ENCODE assay signal across 31 cellular contexts in the genomic region with DNA sequence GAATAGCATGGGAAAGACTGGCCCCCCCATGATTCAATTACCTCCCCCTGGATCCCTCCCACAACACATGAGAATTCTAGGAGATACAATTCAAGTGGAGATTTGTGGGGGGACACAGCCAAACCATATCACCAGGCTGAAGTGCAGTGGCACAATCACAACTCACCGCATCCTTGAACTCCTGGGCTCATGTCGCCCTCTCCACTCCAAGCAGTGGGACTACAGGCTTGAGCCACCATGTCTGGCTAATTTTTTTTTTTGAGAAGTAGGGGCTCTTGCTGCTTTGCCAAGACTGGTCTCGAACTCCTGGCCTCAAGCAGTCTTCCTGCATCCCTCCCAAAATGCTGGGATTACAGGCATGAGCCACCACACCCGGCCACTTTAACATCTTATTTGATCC. TPM values are rescaled to one million over a fixed set of nuclear protein-coding genes. Genes with fewer than 3 reads are reported as not detected.
"Had no signal": no experiment of that assay in that cellular context is flagged by ENCODE, and none has a peak within 500 bp of the region (broad histone marks: within the 10 kb centered on the region; RNA-seq: fewer than 3 reads in every experiment).

No MANE protein-coding gene starts in this region.

- H3K9me3 ChIP-seq: gastrocnemius medialis, prostate gland, tibial artery, upper lobe of left lung, uterus had no signal

- H3K36me3 ChIP-seq: gastrocnemius medialis, heart right ventricle, prostate gland, spleen, tibial artery, upper lobe of left lung, uterus had no signal

- H3K27me3 ChIP-seq: gastrocnemius medialis, upper lobe of left lung, uterus had no signal

- H3K4me1 ChIP-seq: gastrocnemius medialis, heart right ventricle, parathyroid adenoma, prostate gland, spleen, tibial artery, upper lobe of left lung, uterus had no signal

- H3K36me3 Mint-ChIP-seq: stimulated activated memory B cell treated with anti-CD40 and anti-IgM and Interleukin-4, amounts not matched to agents 10 μg/mL and 1 μg/mL and 100 μg/mL, for 72 hours had no signal

- H3K4me3 Mint-ChIP-seq: naive thymus-derived CD4-positive, alpha-beta T cell; nephron progenitor cell; stimulated activated memory B cell treated with anti-CD40 and anti-IgM and Interleukin-4, amounts not matched to agents 10 μg/mL and 1 μg/mL and 100 μg/mL, for 72 hours; stimulated activated naive CD8-positive, alpha-beta T cell treated with anti-CD3 and anti-CD28 coated beads, Interleukin-15, Interleukin-2, amounts not matched to agents 100 ng/mL and 50 ng/mL, for 24 hours had no signal

- DNase-seq: effector CD4-positive, alpha-beta T cell; gastrocnemius medialis; heart right ventricle; hypothalamus; islet precursor cell; mammary epithelial cell; naive thymus-derived CD4-positive, alpha-beta T cell; nephron progenitor cell; spleen; stimulated activated CD4-positive, alpha-beta T cell treated with anti-CD3 and anti-CD28 coated beads, Interleukin-15, amount 100 ng/mL, for 24 hours; stimulated activated CD4-positive, alpha-beta T cell treated with anti-CD3 and anti-CD28 coated beads, Interleukin-1b, Interleukin-23, amount 100 ng/mL, for 48 hours; stimulated activated CD4-positive, alpha-beta T cell treated with anti-CD3 and anti-CD28 coated beads, Interleukin-4, amount 100 ng/mL, for 24 hours; tibial artery; upper lobe of left lung; uterus had no signal

- H3K9me3 Mint-ChIP-seq: stimulated activated naive CD8-positive, alpha-beta T cell treated with anti-CD3 and anti-CD28 coated beads, Interleukin-15, Interleukin-2, amounts not matched to agents 100 ng/mL and 50 ng/mL, for 24 hours had no signal

- H3K4me1 Mint-ChIP-seq: naive thymus-derived CD4-positive, alpha-beta T cell; stimulated activated memory B cell treated with anti-CD40 and anti-IgM and Interleukin-4, amounts not matched to agents 10 μg/mL and 1 μg/mL and 100 μg/mL, for 72 hours had no signal

- H3K9ac ChIP-seq: parathyroid adenoma had no signal

- H2AFZ ChIP-seq: parathyroid adenoma had no signal

- H3K4me3 ChIP-seq: gastrocnemius medialis, heart right ventricle, prostate gland, spleen, tibial artery, upper lobe of left lung, uterus had no signal

- H3K27ac Mint-ChIP-seq: naive thymus-derived CD4-positive, alpha-beta T cell; nephron progenitor cell; stimulated activated memory B cell treated with anti-CD40 and anti-IgM and Interleukin-4, amounts not matched to agents 10 μg/mL and 1 μg/mL and 100 μg/mL, for 72 hours; stimulated activated naive CD8-positive, alpha-beta T cell treated with anti-CD3 and anti-CD28 coated beads, Interleukin-15, Interleukin-2, amounts not matched to agents 100 ng/mL and 50 ng/mL, for 24 hours had no signal

- H3K27me3 Mint-ChIP-seq: stimulated activated naive CD8-positive, alpha-beta T cell treated with anti-CD3 and anti-CD28 coated beads, Interleukin-15, Interleukin-2, amounts not matched to agents 100 ng/mL and 50 ng/mL, for 24 hours had no signal

- H3K27ac ChIP-seq: gastrocnemius medialis, heart right ventricle, parathyroid adenoma, prostate gland, spleen, tibial artery, upper lobe of left lung, uterus had no signal

- H3K79me2 ChIP-seq: parathyroid adenoma had no signal

- ATAC-seq: esophagus mucosa; gastrocnemius medialis; heart right ventricle; left lobe of liver; naive thymus-derived CD4-positive, alpha-beta T cell; sciatic nerve; stimulated activated memory B cell treated with anti-CD40 and anti-IgM and Interleukin-4, amounts not matched to agents 10 μg/mL and 1 μg/mL and 100 μg/mL, for 72 hours had no signal

RNA-seq across cellular contexts. Expression of gene ACTL8, which starts 27.0 kb away (rescaled TPM):
- total RNA-seq: dermis microvascular lymphatic vessel endothelial cell; fibroblast of villous mesenchyme; gastrocnemius medialis; heart right ventricle; left lobe of liver; lower leg skin; mammary epithelial cell; mesenteric fat pad; mononuclear cell; naive thymus-derived CD4-positive, alpha-beta T cell; omental fat pad; renal cortical epithelial cell; sciatic nerve; skeletal muscle tissue; spleen; temporal lobe; upper lobe of left lung; uterus had no signal
- polyA plus RNA-seq: heart right ventricle; mammary epithelial cell; naive thymus-derived CD4-positive, alpha-beta T cell; spleen had no signal
